ENCODE assay signal across 8 cellular contexts in the genomic region with DNA sequence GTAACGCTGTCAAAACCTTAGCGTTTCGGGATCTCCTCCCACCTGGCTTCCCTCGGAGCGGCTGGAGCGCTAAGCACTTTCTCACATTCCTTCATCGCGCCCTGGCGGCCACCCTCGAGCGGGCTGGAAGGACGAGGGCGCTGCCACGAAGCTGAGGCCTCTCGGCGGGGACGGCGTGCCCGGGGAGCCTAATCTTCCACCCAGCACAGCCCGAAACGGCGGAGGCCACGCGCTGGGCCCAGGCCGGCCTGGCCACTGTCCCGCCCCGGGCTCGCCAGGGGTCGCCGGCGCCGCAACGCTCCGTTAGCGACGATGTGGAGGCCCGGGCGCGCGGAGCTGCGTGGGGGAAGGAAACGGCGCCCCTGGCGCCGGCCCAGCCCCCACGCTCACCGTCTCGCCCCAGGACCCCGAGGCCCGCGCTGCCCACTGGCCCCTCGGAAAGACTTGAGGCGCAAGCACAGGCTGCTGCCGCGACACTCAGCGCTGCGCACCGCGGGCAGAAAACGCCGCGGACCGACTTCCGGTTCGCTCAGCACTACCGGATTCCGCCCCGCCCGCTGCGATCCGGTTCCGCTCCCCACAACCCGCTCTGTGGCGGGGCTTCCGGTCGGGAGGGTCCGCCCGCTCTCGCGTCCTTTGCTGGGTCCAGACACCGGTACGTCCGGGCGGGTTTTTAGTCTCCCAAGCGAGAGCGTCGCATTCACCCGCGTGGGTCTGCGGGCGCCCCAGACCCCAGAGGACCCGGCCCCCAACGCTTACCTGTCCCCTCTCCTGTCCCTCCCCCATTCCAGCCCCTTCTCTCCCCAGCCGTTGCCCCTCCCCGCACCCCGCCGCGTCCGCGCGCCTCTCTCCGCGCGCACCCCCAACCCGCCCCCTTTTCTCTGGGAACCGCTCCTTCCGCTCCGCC. TPM values are rescaled to one million over a fixed set of nuclear protein-coding genes. Genes with fewer than 3 reads are reported as not detected.
DNase-seq lines count a peak whose midpoint lies in the region; ATAC-seq and TF ChIP-seq lines count a peak whose summit lies in the region.

YBEY (plus strand) TSS at position 582 of the 907 bp plus-strand sequence. CDS start 572 bp downstream, outside the sequence.

- H3K9ac ChIP-seq in duodenal mucosa (ENCODE audit: low read depth in 1 of 2, low read length in 2 of 2): peak within 1 kb of the TSS; percentile 75 to 88

- POLR2A ChIA-PET in CD4-positive, alpha-beta memory T cell (lab: Charles Lee; ENCODE audit: partially characterized antibody): interaction anchor here (0.6 to 2.5 kb wide), 9 partner anchors 9 to 173 kb away, joined by 3 to 16 read pairs (median 4); partner anchors contain the start of genes C21orf58, DIP2A and PCNT
- POLR2A ChIA-PET in activated CD8-positive, alpha-beta T cell treated with anti-CD3 and anti-CD28 coated beads for 36 hours (lab: Charles Lee): interaction anchor here (1.2 to 1.7 kb wide), 4 partner anchors 10 to 46 kb away, joined by 3 to 4 read pairs (median 4); no protein-coding TSS in a partner anchor

- peak within 1 kb of the TSS; percentile 87 to 99 (median 98) for H3K27ac Mint-ChIP-seq in CD4-positive, alpha-beta memory T cell
- H3K27ac Mint-ChIP-seq in activated CD8-positive, alpha-beta T cell treated with anti-CD3 and anti-CD28 coated beads for 36 hours: peak within 1 kb of the TSS; percentile 99

- peaks cover 31 to 74% (median 52%) of the 10 kb centered on the region in 4 donors for H3K4me1 Mint-ChIP-seq in CD4-positive, alpha-beta memory T cell
- H3K4me1 Mint-ChIP-seq in activated CD8-positive, alpha-beta T cell treated with anti-CD3 and anti-CD28 coated beads for 36 hours (ENCODE audit: low read depth): peaks cover 53% of the 10 kb centered on the region

- H3K27me3 Mint-ChIP-seq in CD4-positive, alpha-beta memory T cell: peaks cover 0 to 2% of the 10 kb centered on the region in 2 donors
- no peaks in the 10 kb centered on the region for H3K27me3 Mint-ChIP-seq in activated CD8-positive, alpha-beta T cell treated with anti-CD3 and anti-CD28 coated beads for 36 hours

- no peaks in the 10 kb centered on the region for H3K9me3 Mint-ChIP-seq in CD4-positive, alpha-beta memory T cell
- no peaks in the 10 kb centered on the region for H3K9me3 Mint-ChIP-seq in activated CD8-positive, alpha-beta T cell treated with anti-CD3 and anti-CD28 coated beads for 36 hours

- peaks cover 7% of the 10 kb centered on the region for H3K36me3 ChIP-seq in CD4-positive, alpha-beta memory T cell (ENCODE audit: insufficient read depth, low read length)
- peaks cover 2 to 12% of the 10 kb centered on the region in 2 donors for H3K36me3 ChIP-seq in duodenal mucosa (ENCODE audit: control insufficient read depth in 1 of 2, insufficient read depth in 2 of 2, low read length in 2 of 2)
- peaks cover 34% of the 10 kb centered on the region for H3K36me3 ChIP-seq in lower lobe of right lung

- no peaks in the 10 kb centered on the region for H3K27me3 ChIP-seq in CD4-positive, alpha-beta memory T cell (ENCODE audit: insufficient read depth, low read length)
- H3K27me3 ChIP-seq in duodenal mucosa (ENCODE audit: control insufficient read depth in 1 of 2, insufficient read depth in 2 of 2, low read length in 2 of 2): no peaks in the 10 kb centered on the region
- no peaks in the 10 kb centered on the region for H3K27me3 ChIP-seq in lower lobe of right lung (ENCODE audit: low read depth)

- H3K4me3 ChIP-seq in CD4-positive, alpha-beta memory T cell (ENCODE audit: low read length in 2 of 2): peak within 1 kb of the TSS; percentile 71 to 78
- H3K4me3 ChIP-seq in duodenal mucosa (ENCODE audit: low read depth in 1 of 2, low read length in 2 of 2) (peak within 1 kb of the TSS; percentile 84 to 87), lower lobe of right lung (peak within 1 kb of the TSS; percentile 96)

- no peaks in the 10 kb centered on the region for H3K9me3 ChIP-seq in CD4-positive, alpha-beta memory T cell (ENCODE audit: control insufficient read depth in 1 of 2, low read length in 2 of 2)
- H3K9me3 ChIP-seq in duodenal mucosa (ENCODE audit: control insufficient read depth in 1 of 2, low read length in 2 of 2) (no peaks in the 10 kb centered on the region), lower lobe of right lung (no peaks in the 10 kb centered on the region)

- DNase-seq in CD4-positive, alpha-beta memory T cell: peak; percentile 80 to 84 (median 81)
- DNase-seq in HK-2 (ENCODE audit: unreplicated experiment): peak; percentile 81
- DNase-seq in NCI-H82 (lab: John Stamatoyannopoulos, UW): peak; percentile 96
- peak; percentile 90 for DNase-seq in activated CD8-positive, alpha-beta T cell treated with anti-CD3 and anti-CD28 coated beads for 36 hours
- peak; percentile 93 for DNase-seq in lower lobe of right lung
- peak; percentile 53 to 73 (median 62) for DNase-seq in stimulated activated CD4-positive, alpha-beta T cell treated with anti-CD3 and anti-CD28 coated beads, TNF-alpha, amount 100 ng/mL, for 1 hour (ENCODE audit: low read depth in 3 of 3, low spot score in 1 of 3)

- ATAC-seq in GM19438 (IDR thresholded peaks at IDR 0.05; ENCODE audit: low read depth, unreplicated experiment) (peak; percentile 79), lower lobe of right lung (peak; percentile 98)
- peak; percentile 92 for ATAC-seq in activated CD8-positive, alpha-beta T cell treated with anti-CD3 and anti-CD28 coated beads for 36 hours

- H3K36me3 Mint-ChIP-seq in CD4-positive, alpha-beta memory T cell: peaks cover 17 to 38% of the 10 kb centered on the region in 2 donors
- H3K36me3 Mint-ChIP-seq in activated CD8-positive, alpha-beta T cell treated with anti-CD3 and anti-CD28 coated beads for 36 hours (ENCODE audit: low read depth): peaks cover 29% of the 10 kb centered on the region

- intact Hi-C loops in CD4-positive, alpha-beta memory T cell (cut with micrococcal nuclease): loop anchor here (1.0 to 10.0 kb wide), 5 partner anchors 10 to 311 kb away; partner anchors contain the start of gene PCNT
- intact Hi-C loops in activated CD8-positive, alpha-beta T cell treated with anti-CD3 and anti-CD28 coated beads for 36 hours (cut with micrococcal nuclease): no loop called here
- intact Hi-C loops in lower lobe of right lung (cut with DNase I): no loop called here

- CTCF ChIA-PET in CD4-positive, alpha-beta memory T cell (lab: Charles Lee; ENCODE audit: partially characterized antibody): interaction anchor here (0.6 to 3.1 kb wide), 5 partner anchors 35 to 143 kb away, joined by 3 to 19 read pairs (median 4); a partner anchor contains a TSS
- CTCF ChIA-PET in activated CD8-positive, alpha-beta T cell treated with anti-CD3 and anti-CD28 coated beads for 36 hours (lab: Charles Lee): interaction anchor here (1.2 to 1.7 kb wide), 4 partner anchors 32 to 143 kb away, joined by 3 to 7 read pairs (median 5); no protein-coding TSS in a partner anchor

- TF ChIP-seq CTCF in activated CD8-positive, alpha-beta T cell treated with anti-CD3 and anti-CD28 coated beads for 36 hours (IDR thresholded peaks at IDR 0.05): peak; percentile 41
- peak; percentile 36 for TF ChIP-seq CTCF in lower lobe of right lung (IDR thresholded peaks at IDR 0.05)

- H3K4me3 Mint-ChIP-seq in CD4-positive, alpha-beta memory T cell: peak within 1 kb of the TSS; percentile 95 to 100 (median 98)
- peak within 1 kb of the TSS; percentile 92 for H3K4me3 Mint-ChIP-seq in activated CD8-positive, alpha-beta T cell treated with anti-CD3 and anti-CD28 coated beads for 36 hours

- peaks cover 50% of the 10 kb centered on the region for H3K4me1 ChIP-seq in CD4-positive, alpha-beta memory T cell (ENCODE audit: insufficient read depth, low read length)
- H3K4me1 ChIP-seq in duodenal mucosa (ENCODE audit: control insufficient read depth in 1 of 2, insufficient read depth in 2 of 2, low read length in 2 of 2) (peaks cover 23 to 41% of the 10 kb centered on the region in 2 donors), lower lobe of right lung (peaks cover 66% of the 10 kb centered on the region)

- peak within 1 kb of the TSS; percentile 69 for H3K27ac ChIP-seq in CD4-positive, alpha-beta memory T cell (ENCODE audit: low read depth, low read length)
- peak within 1 kb of the TSS; percentile 94 for H3K27ac ChIP-seq in duodenal mucosa (ENCODE audit: low read depth, low read length)
- H3K27ac ChIP-seq in lower lobe of right lung: peak within 1 kb of the TSS; percentile 97

RNA-seq across cellular contexts. Expression of gene YBEY, which starts in this region (rescaled TPM):
- total RNA-seq in CD4-positive, alpha-beta memory T cell: 10 to 100 TPM; 11.5 to 14.7 TPM
- 10 to 100 TPM; 15.5 to 18.9 TPM for polyA plus RNA-seq in CD4-positive, alpha-beta memory T cell
- total RNA-seq in activated CD8-positive, alpha-beta T cell treated with anti-CD3 and anti-CD28 coated beads for 36 hours: 10 to 100 TPM; 14.9 to 16.2 TPM
- total RNA-seq in lower lobe of right lung: 20.4 TPM

Comparison
In these comparisons a context has a peak if more than half of its experiments do, and no peak if none do; other contexts are left out.
1. Peak in every context shown above with its lines: DNase-seq, ATAC-seq, H3K4me3 ChIP-seq and H3K27ac ChIP-seq.